16 cellular contexts compared by ENCODE assay signal in genomic region chr20:45506927-45507820, GRCh38. TPM values are rescaled to one million over a fixed set of nuclear protein-coding genes. Genes with fewer than 3 reads are reported as not detected.
DNase-seq lines count a peak whose midpoint lies in the region; ATAC-seq, FAIRE-seq and TF ChIP-seq lines count a peak whose summit lies in the region.
"Had no signal": no experiment of that assay in that cellular context is flagged by ENCODE, and none has a peak within 500 bp of the region (broad histone marks: within the 10 kb centered on the region; RNA-seq: fewer than 3 reads in every experiment).

No MANE protein-coding gene starts in this region.

- peak; percentile 61 for FAIRE-seq in GM12891 (lab: Jason Lieb, UNC)
- peak; percentile 76 for FAIRE-seq in keratinocyte (lab: Jason Lieb, UNC)

- no peaks in the 10 kb centered on the region for H3K9me1 ChIP-seq in keratinocyte (ENCODE audit: control insufficient read depth, extremely low read depth, insufficient read depth, low read length)

- no peak for TF ChIP-seq POLR2A in GM12891 (IDR thresholded peaks at IDR 0.05; ENCODE audit: low read depth, low read length)

- no peak for TF ChIP-seq CTCF in keratinocyte (optimal IDR thresholded peaks at IDR 0.05 in 1 of 3, IDR thresholded peaks at IDR 0.05 in 1 of 3, conservative IDR thresholded peaks at IDR 0.05 in 1 of 3; ENCODE audit: extremely low read depth in 1 of 3, insufficient read depth in 2 of 3, low read length in 3 of 3)

- H3K9ac ChIP-seq in keratinocyte (ENCODE audit: control insufficient read depth, extremely low read depth, insufficient read depth, low read length): peak overlapping the region; percentile 48

- H3K4me2 ChIP-seq in keratinocyte (ENCODE audit: control insufficient read depth, extremely low read depth, insufficient read depth, low read depth, low read length): peak overlapping the region; percentile 59

- DNase-seq in GM12891 (ENCODE audit: insufficient read length, low spot score) (no peak), RPMI7951 (ENCODE audit: low read depth) (peak; percentile 37), keratinocyte (ENCODE audit: low read depth, low spot score) (no peak), MV-4-11 (lab: John Stamatoyannopoulos, UW) (no peak), GOT3 (lab: John Stamatoyannopoulos, UW) (no peak), NCI-H1048 (lab: John Stamatoyannopoulos, UW) (no peak)
- DNase-seq: activated CD4-positive, alpha-beta memory T cell treated with anti-CD3 and anti-CD28 coated beads, Interleukin-2, amount 10 ng/mL, durations not matched to agents 7 days and 5 days; activated gamma-delta T cell; lower lobe of right lung; natural killer cell; NCI-H1092; SJCRH30 had no signal

- no peak overlapping the region for H3K4me3 ChIP-seq in keratinocyte (ENCODE audit: control insufficient read depth in 2 of 3, extremely low read depth in 1 of 3, insufficient read depth in 2 of 3, low read depth in 1 of 3, low read length in 3 of 3)
- H3K4me3 ChIP-seq: lower lobe of right lung, prostate gland, SJCRH30 had no signal

- no peaks in the 10 kb centered on the region for H3K27me3 ChIP-seq in keratinocyte (ENCODE audit: control insufficient read depth, extremely low read depth, insufficient read depth, low read length)
- H3K27me3 ChIP-seq: SJCRH30 had no signal

- ATAC-seq in GM19395 (IDR thresholded peaks at IDR 0.05; ENCODE audit: unreplicated experiment) (peak; percentile 58), GM19023 (IDR thresholded peaks at IDR 0.05; ENCODE audit: unreplicated experiment) (no peak)
- ATAC-seq: lower lobe of right lung, natural killer cell had no signal

- dilution Hi-C loops in keratinocyte (cut with MboI; ENCODE audit: extremely low pct_ligation_motif_present, low sequenced_read_pairs): no loop called here

- no peaks in the 10 kb centered on the region for H3K79me2 ChIP-seq in keratinocyte (ENCODE audit: control insufficient read depth, insufficient read depth, low read length)

- no peak overlapping the region for H2AFZ ChIP-seq in keratinocyte (ENCODE audit: control insufficient read depth, low read length)

- H3K27ac ChIP-seq in keratinocyte (ENCODE audit: control insufficient read depth, insufficient read depth, low read length): peak overlapping the region; percentile 79
- H3K27ac ChIP-seq: lower lobe of right lung, prostate gland, SJCRH30 had no signal

- peaks cover 21% of the 10 kb centered on the region for H3K4me1 ChIP-seq in keratinocyte (ENCODE audit: control insufficient read depth, extremely low read depth, insufficient read depth, low read length)
- H3K4me1 ChIP-seq: lower lobe of right lung, prostate gland, SJCRH30 had no signal

- no peaks in the 10 kb centered on the region for H3K9me3 ChIP-seq in keratinocyte (ENCODE audit: control insufficient read depth, low read depth, low read length)
- H3K9me3 ChIP-seq: lower lobe of right lung, prostate gland, SJCRH30 had no signal

- no peaks in the 10 kb centered on the region for H4K20me1 ChIP-seq in keratinocyte (ENCODE audit: control insufficient read depth, extremely low read depth, insufficient read depth, low read length)

- no peaks in the 10 kb centered on the region for H3K36me3 ChIP-seq in keratinocyte (ENCODE audit: control insufficient read depth in 2 of 2, extremely low read depth in 1 of 2, insufficient read depth in 2 of 2, low read length in 2 of 2)
- H3K36me3 ChIP-seq: lower lobe of right lung, prostate gland, SJCRH30 had no signal

TF ChIP-seq in GM12891, 5 proteins besides CTCF, POLR2A, EP300 and RAD21:
- TF ChIP-seq SPI1 (IDR thresholded peaks at IDR 0.05; ENCODE audit: low read depth, low read length) (no peak), PAX5 (IDR thresholded peaks at IDR 0.05; ENCODE audit: insufficient read depth, low read length, severe bottlenecking) (no peak), POU2F2 (IDR thresholded peaks at IDR 0.05; ENCODE audit: low read depth, low read length) (no peak), POLR2AphosphoS5 (IDR thresholded peaks at IDR 0.05; ENCODE audit: low read depth, low read length) (no peak), TAF1 (IDR thresholded peaks at IDR 0.05; ENCODE audit: low read depth, low read length) (no peak)

RNA-seq across cellular contexts. Expression of gene SPINT3, which starts 8.2 kb away (rescaled TPM):
- polyA plus RNA-seq in GM12891 (2012; ENCODE audit: low read depth, missing spikeins): not detected
- total RNA-seq in RPMI7951 (2014; rRNA removed; shearing (Covaris generic)): not detected in 2 replicates
- not detected in 3 replicates for polyA plus RNA-seq in keratinocyte
- not detected for polyA plus RNA-seq in keratinocyte (2011; ENCODE audit: low read depth)
- polyA plus RNA-seq in keratinocyte (2011; cell fraction: cytosol; rRNA removed): not detected in 2 replicates
- polyA plus RNA-seq in keratinocyte (2011; cell fraction: nucleus; rRNA removed): not detected in 2 replicates
- not detected in 2 replicates for polyA plus RNA-seq in keratinocyte (2012; ENCODE audit: low replicate concordance)
- polyA minus RNA-seq in keratinocyte: not detected in 3 replicates
- polyA minus RNA-seq in keratinocyte (2011; cell fraction: cytosol; rRNA and poly(A)+ RNA removed): not detected
- not detected in 2 replicates for polyA minus RNA-seq in keratinocyte (2011; cell fraction: nucleus; rRNA and poly(A)+ RNA removed)
- total RNA-seq: activated CD4-positive, alpha-beta memory T cell treated with anti-CD3 and anti-CD28 coated beads, Interleukin-2, amount 10 ng/mL, durations not matched to agents 7 days and 5 days; CD4-positive, CD25-positive, alpha-beta regulatory T cell; lower lobe of right lung; natural killer cell; prostate gland; SJCRH30 had no signal
- polyA plus RNA-seq: CD4-positive, CD25-positive, alpha-beta regulatory T cell had no signal

RNA-seq across cellular contexts. Expression of gene WFDC6, which starts 32.1 kb away (rescaled TPM):
- polyA plus RNA-seq in GM12891 (2012; ENCODE audit: low read depth, missing spikeins): not detected
- not detected in 2 replicates for total RNA-seq in RPMI7951 (2014; rRNA removed; shearing (Covaris generic))
- polyA plus RNA-seq in keratinocyte: not detected in 3 replicates
- polyA plus RNA-seq in keratinocyte (2011; ENCODE audit: low read depth): not detected
- polyA plus RNA-seq in keratinocyte (2011; cell fraction: cytosol; rRNA removed): not detected in 2 replicates
- not detected in 2 replicates for polyA plus RNA-seq in keratinocyte (2011; cell fraction: nucleus; rRNA removed)
- not detected in 2 replicates for polyA plus RNA-seq in keratinocyte (2012; ENCODE audit: low replicate concordance)
- not detected in 3 replicates for polyA minus RNA-seq in keratinocyte
- not detected for polyA minus RNA-seq in keratinocyte (2011; cell fraction: cytosol; rRNA and poly(A)+ RNA removed)
- polyA minus RNA-seq in keratinocyte (2011; cell fraction: nucleus; rRNA and poly(A)+ RNA removed): not detected in 2 replicates
- total RNA-seq: activated CD4-positive, alpha-beta memory T cell treated with anti-CD3 and anti-CD28 coated beads, Interleukin-2, amount 10 ng/mL, durations not matched to agents 7 days and 5 days; CD4-positive, CD25-positive, alpha-beta regulatory T cell; lower lobe of right lung; natural killer cell; SJCRH30 had no signal
- polyA plus RNA-seq: CD4-positive, CD25-positive, alpha-beta regulatory T cell had no signal

RNA-seq across cellular contexts. Expression of gene WFDC2, which starts 37.6 kb away (rescaled TPM):
- polyA plus RNA-seq in GM12891 (2012; ENCODE audit: low read depth, missing spikeins): 1.0 TPM
- 0.78 TPM in 1 of 2 replicates, not detected in the other for total RNA-seq in RPMI7951 (2014; rRNA removed; shearing (Covaris generic))
- 0.44 TPM in 1 of 3 replicates, not detected in the others for polyA plus RNA-seq in keratinocyte
- polyA plus RNA-seq in keratinocyte (2011; ENCODE audit: low read depth): not detected
- polyA plus RNA-seq in keratinocyte (2011; cell fraction: cytosol; rRNA removed): 0.16 and 0.66 TPM in 2 replicates
- 0.25 and 0.52 TPM in 2 replicates for polyA plus RNA-seq in keratinocyte (2011; cell fraction: nucleus; rRNA removed)
- 0.65 and 0.68 TPM in 2 replicates for polyA plus RNA-seq in keratinocyte (2012; ENCODE audit: low replicate concordance)
- polyA minus RNA-seq in keratinocyte: not detected in 3 replicates
- polyA minus RNA-seq in keratinocyte (2011; cell fraction: cytosol; rRNA and poly(A)+ RNA removed): not detected
- not detected in 2 replicates for polyA minus RNA-seq in keratinocyte (2011; cell fraction: nucleus; rRNA and poly(A)+ RNA removed)
- total RNA-seq: activated CD4-positive, alpha-beta memory T cell treated with anti-CD3 and anti-CD28 coated beads, Interleukin-2, amount 10 ng/mL, durations not matched to agents 7 days and 5 days; CD4-positive, CD25-positive, alpha-beta regulatory T cell; natural killer cell had no signal
- polyA plus RNA-seq: CD4-positive, CD25-positive, alpha-beta regulatory T cell had no signal

RNA-seq across cellular contexts. Expression of gene EPPIN, which starts 40.0 kb away (rescaled TPM):
- not detected for polyA plus RNA-seq in GM12891 (2012; ENCODE audit: low read depth, missing spikeins)
- total RNA-seq in RPMI7951 (2014; rRNA removed; shearing (Covaris generic)): not detected in 2 replicates
- not detected in 3 replicates for polyA plus RNA-seq in keratinocyte
- polyA plus RNA-seq in keratinocyte (2011; ENCODE audit: low read depth): not detected
- polyA plus RNA-seq in keratinocyte (2011; cell fraction: cytosol; rRNA removed): not detected in 2 replicates
- polyA plus RNA-seq in keratinocyte (2011; cell fraction: nucleus; rRNA removed): not detected in 2 replicates
- not detected in 2 replicates for polyA plus RNA-seq in keratinocyte (2012; ENCODE audit: low replicate concordance)
- not detected in 3 replicates for polyA minus RNA-seq in keratinocyte
- not detected for polyA minus RNA-seq in keratinocyte (2011; cell fraction: cytosol; rRNA and poly(A)+ RNA removed)
- not detected in 2 replicates for polyA minus RNA-seq in keratinocyte (2011; cell fraction: nucleus; rRNA and poly(A)+ RNA removed)
- total RNA-seq: activated CD4-positive, alpha-beta memory T cell treated with anti-CD3 and anti-CD28 coated beads, Interleukin-2, amount 10 ng/mL, durations not matched to agents 7 days and 5 days; CD4-positive, CD25-positive, alpha-beta regulatory T cell; natural killer cell; SJCRH30 had no signal
- polyA plus RNA-seq: CD4-positive, CD25-positive, alpha-beta regulatory T cell had no signal
